Comparison of ENCODE assay signal across 25 cellular contexts in the genomic region with DNA sequence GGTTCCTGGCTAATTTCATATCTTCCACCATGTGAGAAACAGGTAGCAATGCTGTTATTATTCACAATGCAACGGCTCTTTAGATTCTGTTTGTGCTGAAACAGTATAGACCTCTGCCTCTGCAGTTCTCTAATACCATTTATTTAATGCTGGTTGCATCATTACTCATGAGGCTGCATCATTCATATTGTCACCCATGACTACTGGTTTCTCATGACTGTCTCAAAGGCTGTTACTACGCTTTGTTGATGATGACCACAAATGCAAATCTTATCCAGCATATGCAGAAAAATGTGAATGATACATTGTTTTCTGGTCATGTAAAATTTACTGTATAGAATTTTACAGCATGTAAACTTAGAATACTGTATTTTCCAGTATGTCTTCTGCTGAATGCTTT. TPM values are rescaled to one million over a fixed set of nuclear protein-coding genes. Genes with fewer than 3 reads are reported as not detected.
DNase-seq lines count a peak whose midpoint lies in the region; ATAC-seq, FAIRE-seq and TF ChIP-seq lines count a peak whose summit lies in the region.
"Had no signal": no experiment of that assay in that cellular context is flagged by ENCODE, and none has a peak within 500 bp of the region (broad histone marks: within the 10 kb centered on the region; RNA-seq: fewer than 3 reads in every experiment).

No MANE protein-coding gene starts in this region.

- no peak for TF ChIP-seq EP300 in K562 (IDR thresholded peaks at IDR 0.05; ENCODE audit: low read length)

- no peaks in the 10 kb centered on the region for H3K9me3 ChIP-seq in K562 (replicated peaks; ENCODE audit: control insufficient read depth, insufficient read depth, low read depth, low read length)
- H3K9me3 ChIP-seq: BLaER1 had no signal

- no peak overlapping the region for H3K9ac ChIP-seq in K562 (ENCODE audit: insufficient read depth in 1 of 2, low read depth in 2 of 2, low read length in 2 of 2)
- H3K9ac ChIP-seq: BLaER1 had no signal

- no peaks in the 10 kb centered on the region for H3K79me2 ChIP-seq in K562 (ENCODE audit: control insufficient read depth, insufficient read depth, low read length)

- peaks cover 11% of the 10 kb centered on the region for H3K27me3 Mint-ChIP-seq in activated T-cell treated with anti-CD3 and anti-CD28 coated beads, Interleukin-2, amount 50 U/mL, for 24 hours
- peaks cover 15% of the 10 kb centered on the region for H3K27me3 Mint-ChIP-seq in T-helper 2 cell treated with Interferon-gamma antibody and Interleukin-4, amounts not matched to agents 5 μg/mL and 100 μg/mL, for 36 hours (ENCODE audit: low read depth)

- no peaks in the 10 kb centered on the region for H3K27me3 ChIP-seq in K562 (ENCODE audit: control insufficient read depth in 2 of 2, insufficient read depth in 2 of 2, low read length in 2 of 2)
- H3K27me3 ChIP-seq: BLaER1 had no signal

- POLR2A ChIA-PET in K562 (lab: Yijun Ruan, JAX) = interaction anchor here (2.1 kb wide), 1 partner anchor 11 kb away, joined by 6 read pairs; no protein-coding TSS in a partner anchor

- H3K4me2 ChIP-seq in K562 (ENCODE audit: insufficient read depth, low read length) = no peak overlapping the region
- H3K4me2 ChIP-seq: BLaER1, GM23338 had no signal

- no peak for TF ChIP-seq RAD21 in K562 (CRISPR knock-in tag; conservative IDR thresholded peaks at IDR 0.05 in 1 of 2, IDR thresholded peaks at IDR 0.05 in 1 of 2)

- intact Hi-C loops in K562 (cut with micrococcal nuclease) = no loop called here

- no peaks in the 10 kb centered on the region for H3K36me3 ChIP-seq in K562 (ENCODE audit: control insufficient read depth, insufficient read depth, low read length)
- H3K36me3 ChIP-seq: BLaER1 had no signal

- H4K20me1 ChIP-seq in K562 (replicated peaks; ENCODE audit: control insufficient read depth, insufficient read depth, low read length) = no peaks in the 10 kb centered on the region
- H4K20me1 ChIP-seq: BLaER1 had no signal

- CTCF ChIA-PET in K562 (lab: Yijun Ruan, JAX; ENCODE audit: low intra/inter-chr PET ratio) = no interaction called here

- 55% methylated on average over 2 of the region's 2 CpGs for WGBS in K562 (ENCODE audit: insufficient coverage, low coverage, missing lambda C conversion rate)

- no TSS peak for BruUV-seq in K562 (replicated peaks; lab: Mats Ljungman, UMichigan)

- no peaks in the 10 kb centered on the region; a peak in 1 of 5 replicates for H3K4me1 ChIP-seq in K562 (replicated peaks in 1 of 2; ENCODE audit: control insufficient read depth in 2 of 2, insufficient read depth in 2 of 2, low read length in 2 of 2)
- H3K4me1 ChIP-seq: BLaER1 had no signal

- H3K4me3 Mint-ChIP-seq in stimulated activated effector memory CD8-positive, alpha-beta T cell treated with anti-CD3 and anti-CD28 coated beads, Interleukin-12 subunit alpha, Interleukin-12 subunit beta, amount 100 ng/mL, for 72 hours = no peak overlapping the region
- H3K4me3 Mint-ChIP-seq in activated T-cell treated with anti-CD3 and anti-CD28 coated beads, Interleukin-2, amount 50 U/mL, for 24 hours = no peak overlapping the region
- no peak overlapping the region for H3K4me3 Mint-ChIP-seq in T-helper 2 cell treated with Interferon-gamma antibody and Interleukin-4, amounts not matched to agents 5 μg/mL and 100 μg/mL, for 36 hours
- H3K4me3 Mint-ChIP-seq: CD4-positive, alpha-beta T cell; GM23338 had no signal

- H3K27ac Mint-ChIP-seq in stimulated activated effector memory CD8-positive, alpha-beta T cell treated with anti-CD3 and anti-CD28 coated beads, Interleukin-12 subunit alpha, Interleukin-12 subunit beta, amount 100 ng/mL, for 72 hours = no peak overlapping the region
- H3K27ac Mint-ChIP-seq in activated T-cell treated with anti-CD3 and anti-CD28 coated beads, Interleukin-2, amount 50 U/mL, for 24 hours = no peak overlapping the region
- no peak overlapping the region for H3K27ac Mint-ChIP-seq in T-helper 2 cell treated with Interferon-gamma antibody and Interleukin-4, amounts not matched to agents 5 μg/mL and 100 μg/mL, for 36 hours
- H3K27ac Mint-ChIP-seq: CD4-positive, alpha-beta T cell; GM23338 had no signal

- FAIRE-seq in K562 (lab: Jason Lieb, UNC) = no peak
- FAIRE-seq: GM12891, RCC 7860 had no signal

- no peak overlapping the region for H3K4me3 ChIP-seq in K562
- H3K4me3 ChIP-seq: BLaER1, GM23338 had no signal

- no peak overlapping the region for H3K27ac ChIP-seq in K562 (ENCODE audit: extremely low read depth, low read depth, low read length)
- H3K27ac ChIP-seq: BLaER1 had no signal

- ATAC-seq in K562 = 0 out of 3 replicates have a peak, but pooled peaks have one; percentile 15
- ATAC-seq in stimulated activated effector memory CD8-positive, alpha-beta T cell treated with anti-CD3 and anti-CD28 coated beads, Interleukin-12 subunit alpha, Interleukin-12 subunit beta, amount 100 ng/mL, for 72 hours = peak; percentile 47
- ATAC-seq: GM23338, HCT116, Right ventricle myocardium inferior had no signal

- in situ Hi-C loops in K562 (cut with MboI) = no loop called here

- no peaks in the 10 kb centered on the region for H3K4me1 Mint-ChIP-seq in stimulated activated effector memory CD8-positive, alpha-beta T cell treated with anti-CD3 and anti-CD28 coated beads, Interleukin-12 subunit alpha, Interleukin-12 subunit beta, amount 100 ng/mL, for 72 hours
- H3K4me1 Mint-ChIP-seq in activated T-cell treated with anti-CD3 and anti-CD28 coated beads, Interleukin-2, amount 50 U/mL, for 24 hours (ENCODE audit: low read depth) = no peaks in the 10 kb centered on the region
- no peaks in the 10 kb centered on the region for H3K4me1 Mint-ChIP-seq in T-helper 2 cell treated with Interferon-gamma antibody and Interleukin-4, amounts not matched to agents 5 μg/mL and 100 μg/mL, for 36 hours (ENCODE audit: low read depth)

- no peak for TF ChIP-seq CTCF in K562 (IDR thresholded peaks at IDR 0.05 in 2 of 3, conservative IDR thresholded peaks at IDR 0.05 in 1 of 3; ENCODE audit: insufficient read depth in 2 of 3, low read depth in 1 of 3, low read length in 3 of 3)

- H3K9me1 ChIP-seq in K562 (ENCODE audit: control insufficient read depth, insufficient read depth, low read length) = no peaks in the 10 kb centered on the region

- H2AFZ ChIP-seq in K562 (ENCODE audit: low read depth, low read length) = peak overlapping the region; percentile 59; the same call in 1 of the 2 replicates
- H2AFZ ChIP-seq: GM23338 had no signal

- DNase-seq in HCEC 1CT (peak; percentile 39), NCI-H526 treated with DMSO at 0.1 percent for 48 hours (lab: John Stamatoyannopoulos, UW) (peak; percentile 44), K562 (ENCODE audit: extremely low read depth in 1 of 4, low spot score in 3 of 4) (no peak), D341Med (ENCODE audit: low spot score) (no peak)
- no peak for DNase-seq in stimulated activated effector memory CD8-positive, alpha-beta T cell treated with anti-CD3 and anti-CD28 coated beads, Interleukin-12 subunit alpha, Interleukin-12 subunit beta, amount 100 ng/mL, for 72 hours (ENCODE audit: low spot score in 2 of 2)
- DNase-seq in activated T-cell treated with anti-CD3 and anti-CD28 coated beads, Interleukin-2, amount 50 U/mL, for 24 hours = no peak
- DNase-seq in T-helper 2 cell treated with Interferon-gamma antibody and Interleukin-4, amounts not matched to agents 5 μg/mL and 100 μg/mL, for 36 hours (ENCODE audit: low spot score) = no peak
- DNase-seq: CD4-positive, alpha-beta T cell; COR-L47; DMS 273 treated with DMSO at 0.1 percent for 48 hours; DMS79 treated with DMSO at 0.1 percent for 48 hours; MM.1S; NCI-H1092; NCI-H1436 treated with DMSO at 0.1 percent for 48 hours; NCI-H1930; NCI-H2227 treated with DMSO at 0.1 percent for 48 hours; NCI-H510A; NCI-H82 had no signal

- no peak for TF ChIP-seq POLR2A in K562 (conservative IDR thresholded peaks at IDR 0.05)

- no peaks in the 10 kb centered on the region for H3K36me3 Mint-ChIP-seq in stimulated activated effector memory CD8-positive, alpha-beta T cell treated with anti-CD3 and anti-CD28 coated beads, Interleukin-12 subunit alpha, Interleukin-12 subunit beta, amount 100 ng/mL, for 72 hours
- H3K36me3 Mint-ChIP-seq in activated T-cell treated with anti-CD3 and anti-CD28 coated beads, Interleukin-2, amount 50 U/mL, for 24 hours (ENCODE audit: low read depth) = no peaks in the 10 kb centered on the region
- no peaks in the 10 kb centered on the region for H3K36me3 Mint-ChIP-seq in T-helper 2 cell treated with Interferon-gamma antibody and Interleukin-4, amounts not matched to agents 5 μg/mL and 100 μg/mL, for 36 hours (ENCODE audit: low read depth)

- no peaks in the 10 kb centered on the region for H3K9me3 Mint-ChIP-seq in stimulated activated effector memory CD8-positive, alpha-beta T cell treated with anti-CD3 and anti-CD28 coated beads, Interleukin-12 subunit alpha, Interleukin-12 subunit beta, amount 100 ng/mL, for 72 hours
- H3K9me3 Mint-ChIP-seq in activated T-cell treated with anti-CD3 and anti-CD28 coated beads, Interleukin-2, amount 50 U/mL, for 24 hours = no peaks in the 10 kb centered on the region
- H3K9me3 Mint-ChIP-seq in T-helper 2 cell treated with Interferon-gamma antibody and Interleukin-4, amounts not matched to agents 5 μg/mL and 100 μg/mL, for 36 hours = no peaks in the 10 kb centered on the region
- H3K9me3 Mint-ChIP-seq: CD4-positive, alpha-beta T cell; GM23338 had no signal

RNA-seq across cellular contexts. Expression of a gene that starts 22.5 kb away (rescaled TPM):
- total RNA-seq in K562 (2011; cell fraction: chromatin; rRNA removed; ENCODE audit: low replicate concordance) = 11.7 and 16.8 TPM in 2 replicates
- 12.2 and 13.9 TPM in 2 replicates for total RNA-seq in K562 (2011; cell fraction: nucleolus; rRNA removed)
- 12.6 and 12.7 TPM in 2 replicates for total RNA-seq in K562 (2011; cell fraction: nucleoplasm; rRNA removed)
- total RNA-seq in K562 (2014; rRNA removed) (65.1 and 71.8 TPM in 2 replicates), K562 (2014; rRNA removed; fragmentation: Illumina TruSeq; extraction: Trizol) (81.0 and 86.4 TPM in 2 replicates), K562 (2015; rRNA removed; fragmentation: Illumina TruSeq; extraction: Trizol) (87.7 and 92.4 TPM in 2 replicates), K562 (2021) (70.5 and 74.6 TPM in 2 replicates)
- polyA plus RNA-seq in K562 (2011; rRNA removed) (29.3 and 43.5 TPM in 2 replicates), K562 (2014; fragmentation: Illumina TruSeq; extraction: Trizol) (66.6 and 73.8 TPM in 2 replicates), K562 (2014; fragmentation: Nextera tagmentation; extraction: Ambion mirVana) (10 to 100 TPM; 20.6 to 31.5 TPM), K562 (2014; rRNA removed) (63.4 and 69.0 TPM in 2 replicates)
- 22.5 and 40.5 TPM in 2 replicates for polyA plus RNA-seq in K562 (2011; cell fraction: cytosol; rRNA removed)
- 14.2 and 19.0 TPM in 2 replicates for polyA plus RNA-seq in K562 (2011; cell fraction: nucleus; rRNA removed)
- polyA plus RNA-seq in K562 (2012) = 44.5 and 64.1 TPM in 2 replicates
- 31.3 and 39.1 TPM in 2 replicates for polyA minus RNA-seq in K562 (2011; rRNA and poly(A)+ RNA removed)
- 23.3 and 34.4 TPM in 2 replicates for polyA minus RNA-seq in K562 (2011; cell fraction: cytosol; rRNA and poly(A)+ RNA removed)
- polyA minus RNA-seq in K562 (2011; cell fraction: nucleus; rRNA and poly(A)+ RNA removed) = 26.5 and 38.9 TPM in 2 replicates
- total RNA-seq: SK-MEL-5 had no signal

Comparison
In these comparisons a context has a peak if more than half of its experiments do, and no peak if none do; other contexts are left out.
1. DNase-seq: peak in HCEC 1CT (single experiment) and NCI-H526 treated with DMSO at 0.1 percent for 48 hours (single experiment); none in K562 (0 of 4), stimulated activated effector memory CD8-positive, alpha-beta T cell treated with anti-CD3 and anti-CD28 coated beads, Interleukin-12 subunit alpha, Interleukin-12 subunit beta, amount 100 ng/mL, for 72 hours (0 of 2), activated T-cell treated with anti-CD3 and anti-CD28 coated beads, Interleukin-2, amount 50 U/mL, for 24 hours (single experiment), D341Med (single experiment) and T-helper 2 cell treated with Interferon-gamma antibody and Interleukin-4, amounts not matched to agents 5 μg/mL and 100 μg/mL, for 36 hours (single experiment).